ENCODE assay signal across 20 cellular contexts in genomic region chr11:77211040-77211451, GRCh38.
"Had no signal": no experiment of that assay in that cellular context is flagged by ENCODE, and none has a peak within 500 bp of the region (broad histone marks: within the 10 kb centered on the region; RNA-seq: fewer than 3 reads in every experiment).

No MANE protein-coding gene starts in this region.

- H3K9me3 Mint-ChIP-seq: activated CD4-positive, alpha-beta T cell treated with anti-CD3 and anti-CD28 coated beads, Interleukin-2, amount 10 ng/mL, durations not matched to agents 24 days and 14 days; activated naive CD4-positive, alpha-beta T cell treated with anti-CD3 and anti-CD28 coated beads, Interleukin-2, amount 50 U/mL, for 72 hours; central memory CD8-positive, alpha-beta T cell; mesothelial cell of epicardium; nephron; stimulated activated naive B cell treated with anti-CD40 and anti-IgM and Interleukin-4, amounts not matched to agents 10 μg/mL and 1 μg/mL and 100 μg/mL, for 72 hours; T-helper 2 cell treated with Interferon-gamma antibody and Interleukin-4, amounts not matched to agents 5 μg/mL and 100 μg/mL, for 36 hours had no signal

- H3K36me3 Mint-ChIP-seq: activated naive CD4-positive, alpha-beta T cell treated with anti-CD3 and anti-CD28 coated beads, Interleukin-2, amount 50 U/mL, for 72 hours; mesothelial cell of epicardium; stimulated activated naive B cell treated with anti-CD40 and anti-IgM and Interleukin-4, amounts not matched to agents 10 μg/mL and 1 μg/mL and 100 μg/mL, for 72 hours had no signal

- H3K27ac Mint-ChIP-seq: activated CD4-positive, alpha-beta T cell treated with anti-CD3 and anti-CD28 coated beads, Interleukin-2, amount 10 ng/mL, durations not matched to agents 24 days and 14 days; mesothelial cell of epicardium; nephron; stimulated activated naive B cell treated with anti-CD40 and anti-IgM and Interleukin-4, amounts not matched to agents 10 μg/mL and 1 μg/mL and 100 μg/mL, for 72 hours; T-helper 2 cell treated with Interferon-gamma antibody and Interleukin-4, amounts not matched to agents 5 μg/mL and 100 μg/mL, for 36 hours had no signal

- FAIRE-seq: astrocyte, endometrium had no signal

- H3K4me1 Mint-ChIP-seq: activated CD4-positive, alpha-beta T cell treated with anti-CD3 and anti-CD28 coated beads, Interleukin-2, amount 10 ng/mL, durations not matched to agents 24 days and 14 days; central memory CD8-positive, alpha-beta T cell; nephron had no signal

- DNase-seq: activated CD4-positive, alpha-beta T cell treated with anti-CD3 and anti-CD28 coated beads, Interleukin-2, amount 10 ng/mL, durations not matched to agents 24 days and 14 days; activated gamma-delta T cell treated with Interleukin-2 at 50 U/mL for 16 hours; cortex of kidney; effector CD4-positive, alpha-beta T cell; heart right ventricle; kidney glomerular epithelial cell; left lung; sigmoid colon; stimulated activated CD4-positive, alpha-beta T cell treated with anti-CD3 and anti-CD28 coated beads, Interleukin-2, amount 100 ng/mL, for 48 hours; stimulated activated CD8-positive, alpha-beta memory T cell treated with anti-CD3 and anti-CD28 coated beads, Interleukin-4, amount 100 ng/mL, for 48 hours; stimulated activated naive B cell treated with anti-CD40 and anti-IgM and Interleukin-4, amounts not matched to agents 10 μg/mL and 1 μg/mL and 100 μg/mL, for 72 hours; testis; trophoblast cell had no signal

- H3K27me3 Mint-ChIP-seq: activated CD4-positive, alpha-beta T cell treated with anti-CD3 and anti-CD28 coated beads, Interleukin-2, amount 10 ng/mL, durations not matched to agents 24 days and 14 days; central memory CD8-positive, alpha-beta T cell had no signal

- H3K4me3 Mint-ChIP-seq: activated CD4-positive, alpha-beta T cell treated with anti-CD3 and anti-CD28 coated beads, Interleukin-2, amount 10 ng/mL, durations not matched to agents 24 days and 14 days; central memory CD8-positive, alpha-beta T cell; mesothelial cell of epicardium; nephron; stimulated activated naive B cell treated with anti-CD40 and anti-IgM and Interleukin-4, amounts not matched to agents 10 μg/mL and 1 μg/mL and 100 μg/mL, for 72 hours; T-helper 2 cell treated with Interferon-gamma antibody and Interleukin-4, amounts not matched to agents 5 μg/mL and 100 μg/mL, for 36 hours had no signal
